ENCODE assay signal across 1 cellular context in genomic region chr19:2944403-2944774, GRCh38.
A peak's percentile ranks its signal among the peaks of the same experiment; 100 is the strongest.
TF ChIP-seq lines count a peak whose summit lies in the region.

No MANE protein-coding gene starts in this region.

TF ChIP-seq in K562, 482 proteins besides CTCF, POLR2A, EP300 and RAD21 (continued from another document):
- 0 out of 2 replicates have a peak, but pooled peaks have one; percentile 12 for TF ChIP-seq TRIM25 (IDR thresholded peaks at IDR 0.05; ENCODE audit: borderline replicate concordance)
- TF ChIP-seq HLTF (IDR thresholded peaks at IDR 0.05), result 0 out of 2 replicates have a peak, but pooled peaks have one; percentile 4
- TF ChIP-seq ZBTB40 (IDR thresholded peaks at IDR 0.05), result 0 out of 2 replicates have a peak, but pooled peaks have one; percentile 50
- TF ChIP-seq ZBTB40 (CRISPR knock-in tag; IDR thresholded peaks at IDR 0.05), result no peak
